Comparison of ENCODE assay signal across 10 cellular contexts in genomic region chr4:68163754-68164153, GRCh38. TPM values are rescaled to one million over a fixed set of nuclear protein-coding genes. Genes with fewer than 3 reads are reported as not detected.
"Had no signal": no experiment of that assay in that cellular context is flagged by ENCODE, and none has a peak within 500 bp of the region (broad histone marks: within the 10 kb centered on the region; RNA-seq: fewer than 3 reads in every experiment).

No MANE protein-coding gene starts in this region.

- FAIRE-seq: HepG2, HTR-8/SVneo had no signal

- H3K4me2 ChIP-seq: KMS-11 had no signal

- H3K27ac ChIP-seq: HL-60, KMS-11 had no signal

- ATAC-seq: HepG2 had no signal

- H3K9ac ChIP-seq: KMS-11 had no signal

- DNase-seq: IMR-90, KBM-7, KG1 had no signal

RNA-seq across cellular contexts. Expression of gene TMPRSS11F, which starts 34.1 kb away (rescaled TPM):
- total RNA-seq: HepG2, HT-29, HT1080, IMR-90 had no signal
- polyA plus RNA-seq: HepG2, IgD-negative memory B cell, IMR-90 had no signal
